ENCODE assay signal across 31 cellular contexts in the genomic region with DNA sequence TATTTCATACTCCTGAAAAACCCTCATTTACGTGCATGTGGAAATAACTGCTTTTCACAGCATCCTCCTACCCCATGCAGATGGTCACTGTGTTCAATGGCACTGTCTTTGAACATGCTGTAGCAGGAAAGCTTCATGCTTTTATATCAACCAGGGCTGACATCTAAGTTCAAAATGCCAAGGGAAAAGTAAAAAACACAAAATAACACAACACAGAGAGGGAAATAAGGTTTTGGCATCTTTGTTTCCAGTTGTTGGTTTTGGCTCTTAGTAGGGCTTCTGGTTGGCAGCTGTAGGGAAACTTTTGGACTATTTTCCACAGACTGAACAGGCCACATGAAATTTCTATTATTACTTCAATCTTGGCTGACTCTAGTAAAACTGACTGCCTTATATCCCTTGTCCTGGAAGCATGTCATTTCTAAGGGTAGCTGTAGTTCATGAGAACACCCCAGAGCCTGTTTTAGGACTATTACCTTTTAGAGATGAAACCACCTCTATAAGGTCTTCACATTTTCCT. TPM values are rescaled to one million over a fixed set of nuclear protein-coding genes. Genes with fewer than 3 reads are reported as not detected.
DNase-seq lines count a peak whose midpoint lies in the region; ATAC-seq and TF ChIP-seq lines count a peak whose summit lies in the region.
"Had no signal": no experiment of that assay in that cellular context is flagged by ENCODE, and none has a peak within 500 bp of the region (broad histone marks: within the 10 kb centered on the region; RNA-seq: fewer than 3 reads in every experiment).

No MANE protein-coding gene starts in this region.

- intact Hi-C loops in right cardiac atrium (cut with DNase I) = no loop called here

- H3K4me1 ChIP-seq in right cardiac atrium (ENCODE audit: control insufficient read depth, insufficient read depth, low read length) (peaks cover 2% of the 10 kb centered on the region), right atrium auricular region (peaks cover 0 to 4% of the 10 kb centered on the region in 2 donors)
- H3K4me1 ChIP-seq: BE2C, body of pancreas, uterus had no signal

- TF ChIP-seq POLR2A in NB4 (IDR thresholded peaks at IDR 0.05; ENCODE audit: extremely low read depth, insufficient read length) (no peak), erythroblast (IDR thresholded peaks at IDR 0.05; ENCODE audit: low read length) (no peak)

- H3K27me3 Mint-ChIP-seq in T-helper 17 cell = no peaks in the 10 kb centered on the region
- H3K27me3 Mint-ChIP-seq: progenitor cell of endocrine pancreas had no signal

- no peaks in the 10 kb centered on the region for H3K36me3 ChIP-seq in right atrium auricular region
- H3K36me3 ChIP-seq: BE2C, left lung, uterus, WERI-Rb-1 had no signal

- H3K27ac ChIP-seq in right cardiac atrium (ENCODE audit: low read length) = no peak overlapping the region
- H3K27ac ChIP-seq in right atrium auricular region = no peak overlapping the region
- H3K27ac ChIP-seq: body of pancreas, dorsolateral prefrontal cortex, left lung, PC-9, testis, uterus, WERI-Rb-1 had no signal

- peaks cover 10% of the 10 kb centered on the region for H3K4me1 Mint-ChIP-seq in T-helper 17 cell

- no peak overlapping the region for H3K4me3 Mint-ChIP-seq in T-helper 17 cell
- H3K4me3 Mint-ChIP-seq: activated CD4-positive, alpha-beta T cell treated with anti-CD3 and anti-CD28 coated beads, Interleukin-2, amount 10 ng/mL, durations not matched to agents 7 days and 5 days; GM23338; HFFc6 had no signal

- no peak overlapping the region for H3K27ac Mint-ChIP-seq in T-helper 17 cell
- H3K27ac Mint-ChIP-seq: activated CD4-positive, alpha-beta T cell treated with anti-CD3 and anti-CD28 coated beads, Interleukin-2, amount 10 ng/mL, durations not matched to agents 7 days and 5 days; GM23338; HFFc6; progenitor cell of endocrine pancreas had no signal

- no peaks in the 10 kb centered on the region for H3K36me3 Mint-ChIP-seq in T-helper 17 cell (ENCODE audit: low read depth)

- H3K9me3 ChIP-seq in right cardiac atrium (ENCODE audit: control insufficient read depth, low read length) (no peaks in the 10 kb centered on the region), right atrium auricular region (no peaks in the 10 kb centered on the region), T-helper 17 cell (ENCODE audit: control insufficient read depth, low read length, poor library complexity, severe bottlenecking) (no peaks in the 10 kb centered on the region)
- H3K9me3 ChIP-seq: A549, BE2C, body of pancreas, left lung, testis, uterus had no signal

- TF ChIP-seq CTCF in right atrium auricular region (IDR thresholded peaks at IDR 0.05) (no peak), NB4 (IDR thresholded peaks at IDR 0.05; ENCODE audit: low read depth, low read length) (no peak), fibroblast of the aortic adventitia (IDR thresholded peaks at IDR 0.05; ENCODE audit: insufficient read depth, low read length) (no peak)

- no peak for DNase-seq in right cardiac atrium
- DNase-seq in right atrium auricular region (ENCODE audit: low spot score) = no peak
- DNase-seq in NB4 (ENCODE audit: low read depth) = peak; percentile 18
- DNase-seq in fibroblast of the aortic adventitia (ENCODE audit: low read depth) = peak; percentile 55
- DNase-seq in DMS 273 treated with DMSO at 0.1 percent for 48 hours (lab: John Stamatoyannopoulos, UW) = no peak
- no peak for DNase-seq in erythroblast (lab: John Stamatoyannopoulos, UW)
- no peak for DNase-seq in T-helper 17 cell
- DNase-seq: activated CD4-positive, alpha-beta T cell treated with anti-CD3 and anti-CD28 coated beads, Interleukin-2, amount 10 ng/mL, durations not matched to agents 7 days and 5 days; activated naive CD4-positive, alpha-beta T cell; activated T-cell treated with anti-CD3 and anti-CD28 coated beads, Interleukin-2, amount 50 U/mL, for 48 hours; BE2C; body of pancreas; COR-L47; dorsolateral prefrontal cortex; HFFc6; left lung; mesenchymal stem cell; NCI-H446 treated with DMSO at 0.1 percent for 48 hours; NCI-H82; PC-9; SHP77; stimulated activated CD4-positive, alpha-beta T cell treated with anti-CD3 and anti-CD28 coated beads, Interleukin-15, amount 100 ng/mL, for 24 hours; stimulated activated naive CD4-positive, alpha-beta T cell treated with Interleukin-2 at 50 U/mL for 16 hours; T-helper 9 cell; testis; uterus; WERI-Rb-1 had no signal

- ATAC-seq in right cardiac atrium = peak; percentile 68 to 72
- ATAC-seq in GM18873 (IDR thresholded peaks at IDR 0.05; ENCODE audit: low FRiP score, unreplicated experiment) = no peak
- ATAC-seq in T-helper 17 cell = no peak
- ATAC-seq: A549, body of pancreas, GM23338, left lung had no signal

- no peaks in the 10 kb centered on the region for H3K27me3 ChIP-seq in right cardiac atrium (ENCODE audit: control insufficient read depth, insufficient read depth)
- H3K27me3 ChIP-seq in right atrium auricular region = no peaks in the 10 kb centered on the region
- H3K27me3 ChIP-seq: BE2C, body of pancreas, dorsolateral prefrontal cortex, left lung, testis, uterus had no signal

- WGBS in right cardiac atrium = 42% methylated on average over 1 of the region's 1 CpG

- H3K4me3 ChIP-seq in right cardiac atrium (ENCODE audit: low read length) (no peak overlapping the region), right atrium auricular region (no peak overlapping the region), NB4 (ENCODE audit: low read depth, low read length) (no peak overlapping the region), fibroblast of the aortic adventitia (ENCODE audit: low read depth, low read length) (no peak overlapping the region)
- H3K4me3 ChIP-seq: A549, body of pancreas, dorsolateral prefrontal cortex, GM23338, left lung, PC-9, testis, uterus had no signal

RNA-seq across cellular contexts. Expression of a gene that starts 57.5 kb away (rescaled TPM):
- 10 to 100 TPM; 34.4 to 39.7 (median 37.8) TPM for total RNA-seq in right cardiac atrium
- polyA plus RNA-seq in right cardiac atrium = 32.6 TPM
- total RNA-seq in right atrium auricular region = 10 to 100 TPM; 27.2 to 29.4 TPM
- 14.9 and 17.3 TPM in 2 replicates for total RNA-seq in fibroblast of the aortic adventitia (ENCODE audit: low replicate concordance)
- 100 to 1,000 TPM; 114 to 128 TPM for total RNA-seq in T-helper 17 cell

Comparison
In these comparisons a context has a peak if more than half of its experiments do, and no peak if none do; other contexts are left out.
1. ATAC-seq: peak in right cardiac atrium (2 of 2); none in GM18873 (single experiment) and T-helper 17 cell (single experiment).
2. DNase-seq: peak in NB4 (single experiment) and fibroblast of the aortic adventitia (single experiment); none in right cardiac atrium (0 of 3), right atrium auricular region (single experiment), DMS 273 treated with DMSO at 0.1 percent for 48 hours (single experiment), erythroblast (0 of 2) and T-helper 17 cell (0 of 3).